In the genomic region with DNA sequence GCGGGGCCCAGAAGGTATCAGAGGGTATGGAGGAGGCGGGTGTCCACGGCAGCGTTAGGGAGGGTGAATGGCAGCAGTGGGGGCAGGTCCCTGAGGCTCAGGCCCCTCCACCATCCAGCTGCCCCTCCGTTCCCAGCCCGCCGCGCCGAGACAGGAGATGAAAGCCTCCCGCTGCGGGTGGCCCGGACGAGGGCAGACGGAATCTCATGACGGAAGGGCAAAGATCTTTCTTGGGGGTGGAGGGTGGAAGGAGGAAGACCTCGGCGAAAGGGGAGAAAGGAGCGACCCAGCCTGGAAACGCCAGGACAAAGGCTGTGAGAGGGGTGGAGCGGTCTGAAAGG, we compare ENCODE assay signal across 1 cellular context.
TF ChIP-seq lines count a peak whose summit lies in the region.

No MANE protein-coding gene starts in this region.

TF ChIP-seq in K562, 482 proteins besides CTCF, POLR2A, EP300 and RAD21 (continued from another document):
- TF ChIP-seq HDAC1 (IDR thresholded peaks at IDR 0.05) (peak in 1 of 2 experiments; percentile 18; a peak in 1 of 4 replicates), RCOR1 (IDR thresholded peaks at IDR 0.05; ENCODE audit: borderline replicate concordance in 1 of 2, low read depth in 2 of 2, low read length in 2 of 2) (0 out of 4 replicates have a peak, but pooled peaks of 1 of the 2 experiments have one; percentile 20), MBD2 (IDR thresholded peaks at IDR 0.05; ENCODE audit: borderline replicate concordance, low read depth) (0 out of 2 replicates have a peak, but pooled peaks have one; percentile 4), SMARCB1 (IDR thresholded peaks at IDR 0.05; ENCODE audit: insufficient read length, low read depth) (no peak)
- TF ChIP-seq, protein P1, sequence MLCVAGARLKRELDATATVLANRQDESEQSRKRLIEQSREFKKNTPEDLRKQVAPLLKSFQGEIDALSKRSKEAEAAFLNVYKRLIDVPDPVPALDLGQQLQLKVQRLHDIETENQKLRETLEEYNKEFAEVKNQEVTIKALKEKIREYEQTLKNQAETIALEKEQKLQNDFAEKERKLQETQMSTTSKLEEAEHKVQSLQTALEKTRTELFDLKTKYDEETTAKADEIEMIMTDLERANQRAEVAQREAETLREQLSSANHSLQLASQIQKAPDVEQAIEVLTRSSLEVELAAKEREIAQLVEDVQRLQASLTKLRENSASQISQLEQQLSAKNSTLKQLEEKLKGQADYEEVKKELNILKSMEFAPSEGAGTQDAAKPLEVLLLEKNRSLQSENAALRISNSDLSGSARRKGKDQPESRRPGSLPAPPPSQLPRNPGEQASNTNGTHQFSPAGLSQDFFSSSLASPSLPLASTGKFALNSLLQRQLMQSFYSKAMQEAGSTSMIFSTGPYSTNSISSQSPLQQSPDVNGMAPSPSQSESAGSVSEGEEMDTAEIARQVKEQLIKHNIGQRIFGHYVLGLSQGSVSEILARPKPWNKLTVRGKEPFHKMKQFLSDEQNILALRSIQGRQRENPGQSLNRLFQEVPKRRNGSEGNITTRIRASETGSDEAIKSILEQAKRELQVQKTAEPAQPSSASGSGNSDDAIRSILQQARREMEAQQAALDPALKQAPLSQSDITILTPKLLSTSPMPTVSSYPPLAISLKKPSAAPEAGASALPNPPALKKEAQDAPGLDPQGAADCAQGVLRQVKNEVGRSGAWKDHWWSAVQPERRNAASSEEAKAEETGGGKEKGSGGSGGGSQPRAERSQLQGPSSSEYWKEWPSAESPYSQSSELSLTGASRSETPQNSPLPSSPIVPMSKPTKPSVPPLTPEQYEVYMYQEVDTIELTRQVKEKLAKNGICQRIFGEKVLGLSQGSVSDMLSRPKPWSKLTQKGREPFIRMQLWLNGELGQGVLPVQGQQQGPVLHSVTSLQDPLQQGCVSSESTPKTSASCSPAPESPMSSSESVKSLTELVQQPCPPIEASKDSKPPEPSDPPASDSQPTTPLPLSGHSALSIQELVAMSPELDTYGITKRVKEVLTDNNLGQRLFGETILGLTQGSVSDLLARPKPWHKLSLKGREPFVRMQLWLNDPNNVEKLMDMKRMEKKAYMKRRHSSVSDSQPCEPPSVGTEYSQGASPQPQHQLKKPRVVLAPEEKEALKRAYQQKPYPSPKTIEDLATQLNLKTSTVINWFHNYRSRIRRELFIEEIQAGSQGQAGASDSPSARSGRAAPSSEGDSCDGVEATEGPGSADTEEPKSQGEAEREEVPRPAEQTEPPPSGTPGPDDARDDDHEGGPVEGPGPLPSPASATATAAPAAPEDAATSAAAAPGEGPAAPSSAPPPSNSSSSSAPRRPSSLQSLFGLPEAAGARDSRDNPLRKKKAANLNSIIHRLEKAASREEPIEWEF (CRISPR knock-in tag; IDR thresholded peaks at IDR 0.05): no peak
- TF ChIP-seq, protein P2, sequence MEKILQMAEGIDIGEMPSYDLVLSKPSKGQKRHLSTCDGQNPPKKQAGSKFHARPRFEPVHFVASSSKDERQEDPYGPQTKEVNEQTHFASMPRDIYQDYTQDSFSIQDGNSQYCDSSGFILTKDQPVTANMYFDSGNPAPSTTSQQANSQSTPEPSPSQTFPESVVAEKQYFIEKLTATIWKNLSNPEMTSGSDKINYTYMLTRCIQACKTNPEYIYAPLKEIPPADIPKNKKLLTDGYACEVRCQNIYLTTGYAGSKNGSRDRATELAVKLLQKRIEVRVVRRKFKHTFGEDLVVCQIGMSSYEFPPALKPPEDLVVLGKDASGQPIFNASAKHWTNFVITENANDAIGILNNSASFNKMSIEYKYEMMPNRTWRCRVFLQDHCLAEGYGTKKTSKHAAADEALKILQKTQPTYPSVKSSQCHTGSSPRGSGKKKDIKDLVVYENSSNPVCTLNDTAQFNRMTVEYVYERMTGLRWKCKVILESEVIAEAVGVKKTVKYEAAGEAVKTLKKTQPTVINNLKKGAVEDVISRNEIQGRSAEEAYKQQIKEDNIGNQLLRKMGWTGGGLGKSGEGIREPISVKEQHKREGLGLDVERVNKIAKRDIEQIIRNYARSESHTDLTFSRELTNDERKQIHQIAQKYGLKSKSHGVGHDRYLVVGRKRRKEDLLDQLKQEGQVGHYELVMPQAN (IDR thresholded peaks at IDR 0.05; ENCODE audit: borderline replicate concordance): peak; percentile 34; the same call in 1 of the 2 replicates
